ENCODE assay signal across 8 cellular contexts in genomic region chr6:111793711-111794111, GRCh38.
DNase-seq lines count a peak whose midpoint lies in the region; ATAC-seq, FAIRE-seq and TF ChIP-seq lines count a peak whose summit lies in the region.
"Had no signal": no experiment of that assay in that cellular context is flagged by ENCODE, and none has a peak within 500 bp of the region (broad histone marks: within the 10 kb centered on the region; RNA-seq: fewer than 3 reads in every experiment).

No MANE protein-coding gene starts in this region.

- H3K4me1 ChIP-seq in small intestine (ENCODE audit: control insufficient read depth in 2 of 2, insufficient read depth in 1 of 2, low read depth in 1 of 2, low read length in 1 of 2) (peaks cover 0 to 3% of the 10 kb centered on the region in 2 donors), HAP-1 (peaks cover 5% of the 10 kb centered on the region; the same call in 1 of the 2 replicates)

- FAIRE-seq in small intestine (lab: Jason Lieb, UNC) (no peak), D721Med (lab: Jason Lieb, UNC) (no peak)

- peak overlapping the region in 1 of 2 donors; percentile 42 for H3K4me3 ChIP-seq in small intestine (ENCODE audit: low read depth in 1 of 2, low read length in 2 of 2)
- H3K4me3 ChIP-seq in HAP-1: no peak overlapping the region

- DNase-seq in activated effector memory CD4-positive, alpha-beta T cell treated with Interleukin-2 at 50 U/mL for 16 hours: peak; percentile 37
- DNase-seq in small intestine (peak; percentile 49), D721Med (ENCODE audit: insufficient read length, low spot score) (no peak), HAP-1 (ENCODE audit: low spot score in 2 of 2) (no peak), inferior parietal cortex (ENCODE audit: extremely low spot score) (no peak)
- DNase-seq: NCI-H524 had no signal

- no peaks in the 10 kb centered on the region for H3K36me3 ChIP-seq in small intestine (ENCODE audit: control insufficient read depth in 2 of 2, insufficient read depth in 2 of 2, low read length in 2 of 2)
- no peaks in the 10 kb centered on the region for H3K36me3 ChIP-seq in HAP-1 (replicated peaks)

- in situ Hi-C loops in HAP-1 (cut with MboI; ENCODE audit: low sequenced_read_pairs): no loop called here

- 66 to 77% (median 67%) methylated on average over 8 of the region's 8 CpGs for WGBS in small intestine, 3 donors

- no peaks in the 10 kb centered on the region for H3K27me3 ChIP-seq in small intestine (ENCODE audit: control insufficient read depth in 2 of 2, insufficient read depth in 2 of 2, low read length in 2 of 2)
- no peaks in the 10 kb centered on the region for H3K27me3 ChIP-seq in HAP-1 (ENCODE audit: low read depth)

- H3K9me3 ChIP-seq in small intestine (ENCODE audit: control insufficient read depth, low read depth) (no peaks in the 10 kb centered on the region), HAP-1 (no peaks in the 10 kb centered on the region)

- peak overlapping the region; percentile 52 to 69 for H3K27ac ChIP-seq in small intestine (ENCODE audit: low read depth in 1 of 2, low read length in 1 of 2)

- no peak for TF ChIP-seq CTCF in D721Med (IDR thresholded peaks at IDR 0.05; ENCODE audit: insufficient read depth, missing control alignments)

- ATAC-seq in GM19324 (IDR thresholded peaks at IDR 0.05; ENCODE audit: low FRiP score, unreplicated experiment) (peak; percentile 47), HG03565 (IDR thresholded peaks at IDR 0.05; ENCODE audit: unreplicated experiment) (peak; percentile 54)

Comparison
In these comparisons a context has a peak if more than half of its experiments do, and no peak if none do; other contexts are left out.
1. DNase-seq: peak in activated effector memory CD4-positive, alpha-beta T cell treated with Interleukin-2 at 50 U/mL for 16 hours (single experiment) and small intestine (single experiment); none in D721Med (single experiment), HAP-1 (0 of 2) and inferior parietal cortex (single experiment).